Comparison of ENCODE assay signal across 8 cellular contexts in genomic region chr19:21358768-21359451, GRCh38. TPM values are rescaled to one million over a fixed set of nuclear protein-coding genes. Genes with fewer than 3 reads are reported as not detected.
DNase-seq lines count a peak whose midpoint lies in the region; ATAC-seq and TF ChIP-seq lines count a peak whose summit lies in the region.

ZNF738 (plus strand) TSS chr19:21359000; CDS start chr19:21359141, 141 bp downstream.

- ATAC-seq in HG02571 (IDR thresholded peaks at IDR 0.05; ENCODE audit: unreplicated experiment) (peak; percentile 98), upper lobe of right lung (peak; percentile 99)

- H3K27ac ChIP-seq in left ventricle myocardium inferior (replicated peaks), result peak within 1 kb of the TSS; percentile 87
- H3K27ac ChIP-seq in upper lobe of right lung, result peak within 1 kb of the TSS; percentile 84

- DNase-seq in NCI-H1105 (lab: John Stamatoyannopoulos, UW) (peak; percentile 96), T follicular helper cell (ENCODE audit: low read depth) (peak; percentile 63), amniotic stem cell (lab: John Stamatoyannopoulos, UW) (peak; percentile 91), left ventricle myocardium inferior (peak; percentile 91), posterior vena cava (ENCODE audit: low spot score) (peak; percentile 97), upper lobe of right lung (peak; percentile 91)

- no peaks in the 10 kb centered on the region for H3K27me3 ChIP-seq in left ventricle myocardium inferior (ENCODE audit: low read depth)
- H3K27me3 ChIP-seq in upper lobe of right lung, result no peaks in the 10 kb centered on the region

- TF ChIP-seq CTCF in left ventricle myocardium inferior (IDR thresholded peaks at IDR 0.05; ENCODE audit: borderline replicate concordance) (no peak), upper lobe of right lung (IDR thresholded peaks at IDR 0.05) (no peak)

- H3K36me3 ChIP-seq in left ventricle myocardium inferior (peaks cover 14% of the 10 kb centered on the region), upper lobe of right lung (no peaks in the 10 kb centered on the region)

- H3K9me3 ChIP-seq in left ventricle myocardium inferior (replicated peaks) (no peaks in the 10 kb centered on the region), upper lobe of right lung (no peaks in the 10 kb centered on the region)

- H3K4me1 ChIP-seq in left ventricle myocardium inferior (peaks cover 12% of the 10 kb centered on the region), upper lobe of right lung (no peaks in the 10 kb centered on the region)

- peak within 1 kb of the TSS; percentile 84 for H3K4me3 ChIP-seq in GM08714 (ENCODE audit: low read length)
- H3K4me3 ChIP-seq in left ventricle myocardium inferior, result peak within 1 kb of the TSS; percentile 95
- H3K4me3 ChIP-seq in upper lobe of right lung, result peak within 1 kb of the TSS; percentile 75

- intact Hi-C loops in left ventricle myocardium inferior (cut with micrococcal nuclease) (no loop called here), posterior vena cava (cut with DNase I) (no loop called here), upper lobe of right lung (cut with DNase I) (no loop called here)

RNA-seq across cellular contexts. Expression of gene ZNF738, which starts in this region (rescaled TPM):
- total RNA-seq in left ventricle myocardium inferior (3.3 TPM), posterior vena cava (1 to 10 TPM; 4.5 to 5.2 TPM), upper lobe of right lung (5.3 TPM)

Comparison
In these comparisons a context has a peak if more than half of its experiments do, and no peak if none do; other contexts are left out.
1. Peak in every context shown above with its lines: DNase-seq, ATAC-seq, H3K4me3 ChIP-seq and H3K27ac ChIP-seq.